In genomic region chrX:1316527-1316926, GRCh38 we compare ENCODE assay signal across 9 cellular contexts. TPM values are rescaled to one million over a fixed set of nuclear protein-coding genes. Genes with fewer than 3 reads are reported as not detected.
DNase-seq lines count a peak whose midpoint lies in the region; TF ChIP-seq lines count a peak whose summit lies in the region.
"Had no signal": no experiment of that assay in that cellular context is flagged by ENCODE, and none has a peak within 500 bp of the region (broad histone marks: within the 10 kb centered on the region; RNA-seq: fewer than 3 reads in every experiment).

No MANE protein-coding gene starts in this region.

- in situ Hi-C loops in HAP-1 (cut with MboI; ENCODE audit: low sequenced_read_pairs): no loop called here

- TF ChIP-seq CTCF in lower leg skin (IDR thresholded peaks at IDR 0.05): no peak
- TF ChIP-seq CTCF in suprapubic skin (IDR thresholded peaks at IDR 0.05): no peak

- 72 to 73% methylated on average over 18 of the region's 18 CpGs for WGBS in lower leg skin, 2 donors
- 80% methylated on average over 15 of the region's 18 CpGs for WGBS in suprapubic skin

- H3K4me3 ChIP-seq in lower leg skin (ENCODE audit: low read depth, poor library complexity, severe bottlenecking) (no peak overlapping the region), suprapubic skin (no peak overlapping the region), HAP-1 (no peak overlapping the region)

- H3K27me3 Mint-ChIP-seq in activated T-helper 1 cell treated with anti-CD3 and anti-CD28 coated beads, Interleukin-12 subunit alpha, Interleukin-12 subunit beta, Interleukin-2, Interleukin-4 antibody, amounts not matched to agents 30 ng/mL and 10 ng/mL and 1 ng/mL, durations not matched to agents 14 hours and 24 hours and 36 hours (ENCODE audit: insufficient read depth): no peaks in the 10 kb centered on the region

- no peak overlapping the region for H3K27ac ChIP-seq in suprapubic skin

- no peaks in the 10 kb centered on the region for H3K36me3 Mint-ChIP-seq in activated T-helper 1 cell treated with anti-CD3 and anti-CD28 coated beads, Interleukin-12 subunit alpha, Interleukin-12 subunit beta, Interleukin-2, Interleukin-4 antibody, amounts not matched to agents 30 ng/mL and 10 ng/mL and 1 ng/mL, durations not matched to agents 14 hours and 24 hours and 36 hours (ENCODE audit: low read depth)

- peak; percentile 50 for DNase-seq in activated CD4-positive, alpha-beta T cell treated with anti-CD3 and anti-CD28 coated beads for 48 hours
- DNase-seq in activated CD4-positive, alpha-beta T cell treated with anti-CD3 and anti-CD28 coated beads for 1 hour: no peak
- DNase-seq in activated T-helper 1 cell treated with anti-CD3 and anti-CD28 coated beads, Interleukin-12 subunit alpha, Interleukin-12 subunit beta, Interleukin-2, Interleukin-4 antibody, amounts not matched to agents 30 ng/mL and 10 ng/mL and 1 ng/mL, durations not matched to agents 14 hours and 24 hours and 36 hours (ENCODE audit: low spot score): no peak
- DNase-seq in lower leg skin (ENCODE audit: low spot score in 2 of 2) (peak; percentile 65 to 88), suprapubic skin (ENCODE audit: low spot score in 2 of 2) (peak; percentile 74 to 86), kidney glomerular epithelial cell (lab: John Stamatoyannopoulos, UW) (no peak), HAP-1 (ENCODE audit: low spot score in 2 of 2) (no peak), NCI-H2081 treated with DMSO at 0.1 percent for 48 hours (lab: John Stamatoyannopoulos, UW) (no peak)

- peaks cover 9% of the 10 kb centered on the region for H3K9me3 Mint-ChIP-seq in activated T-helper 1 cell treated with anti-CD3 and anti-CD28 coated beads, Interleukin-12 subunit alpha, Interleukin-12 subunit beta, Interleukin-2, Interleukin-4 antibody, amounts not matched to agents 30 ng/mL and 10 ng/mL and 1 ng/mL, durations not matched to agents 14 hours and 24 hours and 36 hours

- intact Hi-C loops in activated T-helper 1 cell treated with anti-CD3 and anti-CD28 coated beads, Interleukin-12 subunit alpha, Interleukin-12 subunit beta, Interleukin-2, Interleukin-4 antibody, amounts not matched to agents 30 ng/mL and 10 ng/mL and 1 ng/mL, durations not matched to agents 14 hours and 24 hours and 36 hours (cut with micrococcal nuclease): no loop called here
- intact Hi-C loops in lower leg skin (cut with DNase I; ENCODE audit: low total_unique reads): no loop called here

- peak overlapping the region; percentile 57 for H3K4me3 Mint-ChIP-seq in activated T-helper 1 cell treated with anti-CD3 and anti-CD28 coated beads, Interleukin-12 subunit alpha, Interleukin-12 subunit beta, Interleukin-2, Interleukin-4 antibody, amounts not matched to agents 30 ng/mL and 10 ng/mL and 1 ng/mL, durations not matched to agents 14 hours and 24 hours and 36 hours

- H3K9me3 ChIP-seq in suprapubic skin: no peaks in the 10 kb centered on the region
- no peaks in the 10 kb centered on the region for H3K9me3 ChIP-seq in HAP-1

- peak overlapping the region; percentile 80 for H3K27ac Mint-ChIP-seq in activated T-helper 1 cell treated with anti-CD3 and anti-CD28 coated beads, Interleukin-12 subunit alpha, Interleukin-12 subunit beta, Interleukin-2, Interleukin-4 antibody, amounts not matched to agents 30 ng/mL and 10 ng/mL and 1 ng/mL, durations not matched to agents 14 hours and 24 hours and 36 hours

- H3K4me1 ChIP-seq in suprapubic skin: no peaks in the 10 kb centered on the region
- H3K4me1 ChIP-seq in HAP-1: no peaks in the 10 kb centered on the region

- no peaks in the 10 kb centered on the region for H3K36me3 ChIP-seq in suprapubic skin
- no peaks in the 10 kb centered on the region for H3K36me3 ChIP-seq in HAP-1 (replicated peaks)

- H3K4me1 Mint-ChIP-seq in activated T-helper 1 cell treated with anti-CD3 and anti-CD28 coated beads, Interleukin-12 subunit alpha, Interleukin-12 subunit beta, Interleukin-2, Interleukin-4 antibody, amounts not matched to agents 30 ng/mL and 10 ng/mL and 1 ng/mL, durations not matched to agents 14 hours and 24 hours and 36 hours (ENCODE audit: low read depth): peaks cover 10% of the 10 kb centered on the region

- TF ChIP-seq EP300 in suprapubic skin (IDR thresholded peaks at IDR 0.05): no peak

- TF ChIP-seq POLR2A in lower leg skin (IDR thresholded peaks at IDR 0.05) (no peak), suprapubic skin (IDR thresholded peaks at IDR 0.05) (peak in 1 of 2 donors; percentile 10)

- H3K27me3 ChIP-seq in suprapubic skin: no peaks in the 10 kb centered on the region
- no peaks in the 10 kb centered on the region for H3K27me3 ChIP-seq in HAP-1 (ENCODE audit: low read depth)

RNA-seq across cellular contexts. Expression of gene IL3RA, which starts 20.1 kb away (rescaled TPM):
- 4.2 and 5.3 TPM in 2 replicates for total RNA-seq in activated T-helper 1 cell treated with anti-CD3 and anti-CD28 coated beads, Interleukin-12 subunit alpha, Interleukin-12 subunit beta, Interleukin-2, Interleukin-4 antibody, amounts not matched to agents 30 ng/mL and 10 ng/mL and 1 ng/mL, durations not matched to agents 14 hours and 24 hours and 36 hours
- total RNA-seq in lower leg skin (1 to 10 TPM; 1.7 to 6.2 (median 4.5) TPM), suprapubic skin (1 to 10 TPM; 2.2 to 9.0 (median 3.4) TPM)
- total RNA-seq: activated CD8-positive, alpha-beta memory T cell treated with anti-CD3 and anti-CD28 coated beads for 36 hours had no signal

RNA-seq across cellular contexts. Expression of gene CSF2RA, which starts 47.9 kb away (rescaled TPM):
- 0.24 and 0.52 TPM in 2 replicates for total RNA-seq in activated T-helper 1 cell treated with anti-CD3 and anti-CD28 coated beads, Interleukin-12 subunit alpha, Interleukin-12 subunit beta, Interleukin-2, Interleukin-4 antibody, amounts not matched to agents 30 ng/mL and 10 ng/mL and 1 ng/mL, durations not matched to agents 14 hours and 24 hours and 36 hours
- total RNA-seq in lower leg skin: 1 to 10 TPM; 2.4 to 7.5 (median 4.6) TPM
- total RNA-seq in suprapubic skin: 1 to 10 TPM; 3.7 to 8.5 (median 5.2) TPM
- total RNA-seq: activated CD8-positive, alpha-beta memory T cell treated with anti-CD3 and anti-CD28 coated beads for 36 hours had no signal

Comparison
In these comparisons a context has a peak if more than half of its experiments do, and no peak if none do; other contexts are left out.
1. DNase-seq: peak in activated CD4-positive, alpha-beta T cell treated with anti-CD3 and anti-CD28 coated beads for 48 hours (single experiment), lower leg skin (2 of 2) and suprapubic skin (2 of 2); none in activated CD4-positive, alpha-beta T cell treated with anti-CD3 and anti-CD28 coated beads for 1 hour (single experiment), activated T-helper 1 cell treated with anti-CD3 and anti-CD28 coated beads, Interleukin-12 subunit alpha, Interleukin-12 subunit beta, Interleukin-2, Interleukin-4 antibody, amounts not matched to agents 30 ng/mL and 10 ng/mL and 1 ng/mL, durations not matched to agents 14 hours and 24 hours and 36 hours (single experiment), kidney glomerular epithelial cell (single experiment), HAP-1 (0 of 2) and NCI-H2081 treated with DMSO at 0.1 percent for 48 hours (single experiment).